Comparison of ENCODE assay signal across 34 cellular contexts in the genomic region with DNA sequence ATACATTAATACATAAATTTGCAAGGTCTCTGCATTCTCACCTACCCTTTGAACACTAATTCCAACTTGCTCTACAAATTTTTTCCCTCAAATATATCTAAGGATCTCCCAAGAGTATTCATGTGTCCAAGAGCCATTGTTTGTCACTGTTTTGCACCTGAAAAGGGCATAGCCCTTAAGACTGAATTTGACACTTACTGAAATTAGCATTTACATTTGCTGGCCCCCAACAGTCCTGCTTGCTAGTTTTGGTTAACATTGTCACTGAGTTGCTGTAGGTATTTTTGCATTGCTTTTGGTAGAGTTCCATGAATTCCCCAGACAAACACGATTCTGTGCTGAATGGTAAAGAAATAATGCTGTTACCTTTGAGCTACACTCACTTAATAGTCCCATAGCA. TPM values are rescaled to one million over a fixed set of nuclear protein-coding genes. Genes with fewer than 3 reads are reported as not detected.
"Had no signal": no experiment of that assay in that cellular context is flagged by ENCODE, and none has a peak within 500 bp of the region (broad histone marks: within the 10 kb centered on the region; RNA-seq: fewer than 3 reads in every experiment).

No MANE protein-coding gene starts in this region.

- ATAC-seq: activated CD4-positive, alpha-beta T cell treated with anti-CD3 and anti-CD28 coated beads for 36 hours; activated T-cell treated with anti-CD3 and anti-CD28 coated beads, Interleukin-2, amount 50 U/mL, for 72 hours; esophagus mucosa; heart left ventricle; T-helper 17 cell had no signal

- H3K36me3 Mint-ChIP-seq: activated CD4-positive, alpha-beta memory T cell treated with anti-CD3 and anti-CD28 coated beads for 36 hours; activated naive CD4-positive, alpha-beta T cell treated with anti-CD3 and anti-CD28 coated beads, Interleukin-2, amount 10 ng/mL, durations not matched to agents 7 days and 5 days; activated naive CD8-positive, alpha-beta T cell had no signal

- FAIRE-seq: astrocyte, endometrium, frontal cortex had no signal

- H3K27ac Mint-ChIP-seq: activated CD4-positive, alpha-beta memory T cell treated with anti-CD3 and anti-CD28 coated beads for 36 hours; activated CD4-positive, alpha-beta T cell treated with anti-CD3 and anti-CD28 coated beads for 36 hours; activated CD4-positive, alpha-beta T cell treated with anti-CD3 and anti-CD28 coated beads, Interleukin-2, amount 10 ng/mL, durations not matched to agents 24 days and 14 days; activated naive CD8-positive, alpha-beta T cell; activated T-cell treated with anti-CD3 and anti-CD28 coated beads, Interleukin-2, amount 50 U/mL, for 24 hours; activated T-cell treated with anti-CD3 and anti-CD28 coated beads, Interleukin-2, amount 50 U/mL, for 72 hours; dendritic cell treated with granulocyte-macrophage colony-stimulating factor and Interleukin-4, amounts not matched to agents 40 ng/mL and 50 ng/mL, for 4 days; T-helper 17 cell; T-helper 2 cell treated with Interferon-gamma antibody and Interleukin-4, amounts not matched to agents 5 μg/mL and 100 μg/mL, for 36 hours had no signal

- H3K4me3 Mint-ChIP-seq: activated CD4-positive, alpha-beta memory T cell treated with anti-CD3 and anti-CD28 coated beads for 36 hours; activated CD4-positive, alpha-beta T cell treated with anti-CD3 and anti-CD28 coated beads for 36 hours; activated CD4-positive, alpha-beta T cell treated with anti-CD3 and anti-CD28 coated beads, Interleukin-2, amount 10 ng/mL, durations not matched to agents 24 days and 14 days; activated naive CD4-positive, alpha-beta T cell treated with anti-CD3 and anti-CD28 coated beads, Interleukin-2, amount 10 ng/mL, durations not matched to agents 7 days and 5 days; activated naive CD8-positive, alpha-beta T cell; activated T-cell treated with anti-CD3 and anti-CD28 coated beads, Interleukin-2, amount 50 U/mL, for 24 hours; activated T-cell treated with anti-CD3 and anti-CD28 coated beads, Interleukin-2, amount 50 U/mL, for 72 hours; central memory CD8-positive, alpha-beta T cell; dendritic cell treated with granulocyte-macrophage colony-stimulating factor and Interleukin-4, amounts not matched to agents 40 ng/mL and 50 ng/mL, for 4 days; T-helper 17 cell; T-helper 2 cell treated with Interferon-gamma antibody and Interleukin-4, amounts not matched to agents 5 μg/mL and 100 μg/mL, for 36 hours had no signal

- H3K27ac ChIP-seq: brain microvascular endothelial cell, coronary artery, heart left ventricle, WERI-Rb-1 had no signal

- H3K27me3 ChIP-seq: brain microvascular endothelial cell, heart left ventricle had no signal

- H3K4me3 ChIP-seq: coronary artery, heart left ventricle had no signal

- H3K4me1 Mint-ChIP-seq: activated CD4-positive, alpha-beta T cell treated with anti-CD3 and anti-CD28 coated beads for 36 hours; activated CD4-positive, alpha-beta T cell treated with anti-CD3 and anti-CD28 coated beads, Interleukin-2, amount 10 ng/mL, durations not matched to agents 24 days and 14 days; activated naive CD4-positive, alpha-beta T cell treated with anti-CD3 and anti-CD28 coated beads, Interleukin-2, amount 10 ng/mL, durations not matched to agents 7 days and 5 days; central memory CD8-positive, alpha-beta T cell; T-helper 17 cell had no signal

- DNase-seq: activated CD4-positive, alpha-beta memory T cell treated with anti-CD3 and anti-CD28 coated beads for 36 hours; activated CD4-positive, alpha-beta T cell treated with anti-CD3 and anti-CD28 coated beads for 36 hours; activated CD4-positive, alpha-beta T cell treated with anti-CD3 and anti-CD28 coated beads, Interleukin-2, amount 10 ng/mL, durations not matched to agents 24 days and 14 days; activated CD4-positive, CD25-positive, alpha-beta regulatory T cell; activated CD4-positive, CD25-positive, alpha-beta regulatory T cell treated with anti-CD3 and anti-CD28 coated beads, Interleukin-2, amount 50 U/mL, for 72 hours; activated CD8-positive, alpha-beta memory T cell treated with anti-CD3 and anti-CD28 coated beads, Interleukin-2, amount 50 U/mL, for 48 hours; activated gamma-delta T cell; activated naive CD4-positive, alpha-beta T cell; activated naive CD4-positive, alpha-beta T cell treated with anti-CD3 and anti-CD28 coated beads, Interleukin-2, amount 10 ng/mL, durations not matched to agents 7 days and 5 days; activated T-cell treated with anti-CD3 and anti-CD28 coated beads for 4 hours; activated T-cell treated with anti-CD3 and anti-CD28 coated beads, Interleukin-2, amount 50 U/mL, for 24 hours; activated T-cell treated with anti-CD3 and anti-CD28 coated beads, Interleukin-2, amount 50 U/mL, for 72 hours; amniotic stem cell; anterior cingulate cortex; brain microvascular endothelial cell; effector CD4-positive, alpha-beta T cell; foreskin fibroblast; glutamatergic neuron; heart left ventricle; T-helper 1 cell; T-helper 17 cell; T1000; WERI-Rb-1 had no signal

- H3K36me3 ChIP-seq: brain microvascular endothelial cell, heart left ventricle, WERI-Rb-1 had no signal

- H3K9me3 Mint-ChIP-seq: dendritic cell treated with granulocyte-macrophage colony-stimulating factor and Interleukin-4, amounts not matched to agents 40 ng/mL and 50 ng/mL, for 4 days had no signal

- H3K27me3 Mint-ChIP-seq: activated CD4-positive, alpha-beta memory T cell treated with anti-CD3 and anti-CD28 coated beads for 36 hours; activated CD4-positive, alpha-beta T cell treated with anti-CD3 and anti-CD28 coated beads for 36 hours; activated CD4-positive, alpha-beta T cell treated with anti-CD3 and anti-CD28 coated beads, Interleukin-2, amount 10 ng/mL, durations not matched to agents 24 days and 14 days; activated naive CD4-positive, alpha-beta T cell treated with anti-CD3 and anti-CD28 coated beads, Interleukin-2, amount 10 ng/mL, durations not matched to agents 7 days and 5 days; activated T-cell treated with anti-CD3 and anti-CD28 coated beads, Interleukin-2, amount 50 U/mL, for 24 hours; central memory CD8-positive, alpha-beta T cell; dendritic cell treated with granulocyte-macrophage colony-stimulating factor and Interleukin-4, amounts not matched to agents 40 ng/mL and 50 ng/mL, for 4 days; T-helper 17 cell had no signal

RNA-seq across cellular contexts. Expression of a gene that starts 57.3 kb away (rescaled TPM):
- total RNA-seq: activated CD4-positive, alpha-beta memory T cell treated with anti-CD3 and anti-CD28 coated beads for 36 hours; activated CD4-positive, alpha-beta T cell treated with anti-CD3 and anti-CD28 coated beads for 36 hours; activated CD4-positive, alpha-beta T cell treated with anti-CD3 and anti-CD28 coated beads, Interleukin-2, amount 10 ng/mL, durations not matched to agents 24 days and 14 days; activated T-cell treated with anti-CD3 and anti-CD28 coated beads, Interleukin-2, amount 50 U/mL, for 72 hours; astrocyte; bronchial epithelial cell; epithelial cell of proximal tubule; esophagus mucosa; T-helper 17 cell had no signal
